ENCODE assay signal across 13 cellular contexts in genomic region chr6:77124604-77125003, GRCh38.
A peak's percentile ranks its signal among the peaks of the same experiment; 100 is the strongest.
DNase-seq lines count a peak whose midpoint lies in the region; ATAC-seq and TF ChIP-seq lines count a peak whose summit lies in the region.
"Had no signal": no experiment of that assay in that cellular context is flagged by ENCODE, and none has a peak within 500 bp of the region (broad histone marks: within the 10 kb centered on the region; RNA-seq: fewer than 3 reads in every experiment).

No MANE protein-coding gene starts in this region.

- ATAC-seq in GM19467 (IDR thresholded peaks at IDR 0.05; ENCODE audit: unreplicated experiment) (no peak), HG03135 (IDR thresholded peaks at IDR 0.05; ENCODE audit: unreplicated experiment) (no peak)
- no peak for ATAC-seq in activated naive CD4-positive, alpha-beta T cell treated with anti-CD3 and anti-CD28 coated beads, Interleukin-2, amount 50 U/mL, for 72 hours
- ATAC-seq: CD8-positive, alpha-beta T cell had no signal

- no peaks in the 10 kb centered on the region for H3K79me1 ChIP-seq in mesendoderm (ENCODE audit: low read length)

- no peaks in the 10 kb centered on the region for H3K36me3 ChIP-seq in mesendoderm (ENCODE audit: control insufficient read depth, insufficient read depth, low read length)
- H3K36me3 ChIP-seq: neutrophil had no signal

- no peak overlapping the region for H2BK15ac ChIP-seq in mesendoderm (replicated peaks; ENCODE audit: low read depth)

- H3K4ac ChIP-seq in mesendoderm (ENCODE audit: low read depth, low read length) = no peak overlapping the region

- H3K18ac ChIP-seq in mesendoderm (ENCODE audit: low read length) = no peak overlapping the region

- H2BK120ac ChIP-seq in mesendoderm (ENCODE audit: low read depth, low read length) = no peak overlapping the region

- DNase-seq in ELR (ENCODE audit: low read depth) = peak; percentile 64
- DNase-seq in M059J (ENCODE audit: low read depth) = peak; percentile 77
- DNase-seq in choroid plexus epithelial cell (ENCODE audit: low read depth) = peak; percentile 67
- DNase-seq in mesendoderm = peak; percentile 45
- no peak for DNase-seq in SKM-1 treated with dmso at 0.1 percent for 144 hours (lab: John Stamatoyannopoulos, UW; ENCODE audit: unreplicated experiment)
- DNase-seq in activated naive CD4-positive, alpha-beta T cell treated with anti-CD3 and anti-CD28 coated beads, Interleukin-2, amount 50 U/mL, for 72 hours (ENCODE audit: low spot score in 2 of 2) = no peak
- DNase-seq: activated naive CD4-positive, alpha-beta T cell treated with anti-CD3 and anti-CD28 coated beads, Interleukin-2, amount 10 ng/mL, durations not matched to agents 7 days and 5 days; CD8-positive, alpha-beta T cell; MM.1S had no signal

- H3K4me3 ChIP-seq in choroid plexus epithelial cell (ENCODE audit: low read depth, low read length) (no peak overlapping the region), mesendoderm (ENCODE audit: low read length) (no peak overlapping the region)

- H4K5ac ChIP-seq in mesendoderm (ENCODE audit: low read length) = no peak overlapping the region

- H3K27ac ChIP-seq in mesendoderm (ENCODE audit: low read depth, low read length) = no peak overlapping the region
- H3K27ac ChIP-seq: neutrophil had no signal

- H3K56ac ChIP-seq in mesendoderm (ENCODE audit: low read length) = no peak overlapping the region

- H2AK5ac ChIP-seq in mesendoderm (ENCODE audit: low read length) = no peak overlapping the region

- no peak overlapping the region for H3K4me2 ChIP-seq in mesendoderm (ENCODE audit: low read length)

- no CpG with 5 or more reads among the region's 1 CpG for WGBS in mesendoderm (ENCODE audit: extremely low coverage, insufficient coverage, low lambda C conversion rate)

- H3K36me3 Mint-ChIP-seq in activated naive CD4-positive, alpha-beta T cell treated with anti-CD3 and anti-CD28 coated beads, Interleukin-2, amount 50 U/mL, for 72 hours = peaks cover 0 to 8% of the 10 kb centered on the region in 2 donors
- H3K36me3 Mint-ChIP-seq: activated naive CD4-positive, alpha-beta T cell treated with anti-CD3 and anti-CD28 coated beads, Interleukin-2, amount 10 ng/mL, durations not matched to agents 7 days and 5 days; CD8-positive, alpha-beta T cell; memory B cell had no signal

- H3K79me2 ChIP-seq in mesendoderm (ENCODE audit: control insufficient read depth, insufficient read depth, low read length) = no peaks in the 10 kb centered on the region

- peak; percentile 61 for TF ChIP-seq CTCF in choroid plexus epithelial cell (conservative IDR thresholded peaks at IDR 0.05; ENCODE audit: low read depth, low read length)

- H3K27me3 ChIP-seq in mesendoderm (ENCODE audit: insufficient read depth, low read length, poor library complexity) = no peaks in the 10 kb centered on the region
- H3K27me3 ChIP-seq: neutrophil had no signal

- H3K9me3 Mint-ChIP-seq in activated naive CD4-positive, alpha-beta T cell treated with anti-CD3 and anti-CD28 coated beads, Interleukin-2, amount 50 U/mL, for 72 hours = peaks cover 18 to 32% of the 10 kb centered on the region in 2 donors

- H2BK5ac ChIP-seq in mesendoderm (ENCODE audit: low read length) = no peak overlapping the region

- no peaks in the 10 kb centered on the region for H3K4me1 ChIP-seq in mesendoderm (ENCODE audit: control insufficient read depth, low read depth, low read length)

- no peak overlapping the region for H3K23ac ChIP-seq in mesendoderm (ENCODE audit: low read length)

- no peak overlapping the region for H3K9ac ChIP-seq in mesendoderm (ENCODE audit: low read length)

- H4K8ac ChIP-seq in mesendoderm (ENCODE audit: low read depth, low read length) = no peak overlapping the region

- no peak overlapping the region for H3K27ac Mint-ChIP-seq in activated naive CD4-positive, alpha-beta T cell treated with anti-CD3 and anti-CD28 coated beads, Interleukin-2, amount 50 U/mL, for 72 hours
- H3K27ac Mint-ChIP-seq: activated naive CD4-positive, alpha-beta T cell treated with anti-CD3 and anti-CD28 coated beads, Interleukin-2, amount 10 ng/mL, durations not matched to agents 7 days and 5 days; CD8-positive, alpha-beta T cell; memory B cell had no signal

Comparison
In these comparisons a context has a peak if more than half of its experiments do, and no peak if none do; other contexts are left out.
1. DNase-seq: peak in ELR (single experiment), M059J (single experiment), choroid plexus epithelial cell (single experiment) and mesendoderm (single experiment); none in SKM-1 treated with dmso at 0.1 percent for 144 hours (single experiment) and activated naive CD4-positive, alpha-beta T cell treated with anti-CD3 and anti-CD28 coated beads, Interleukin-2, amount 50 U/mL, for 72 hours (0 of 2).